10 cellular contexts compared by ENCODE assay signal in the genomic region with DNA sequence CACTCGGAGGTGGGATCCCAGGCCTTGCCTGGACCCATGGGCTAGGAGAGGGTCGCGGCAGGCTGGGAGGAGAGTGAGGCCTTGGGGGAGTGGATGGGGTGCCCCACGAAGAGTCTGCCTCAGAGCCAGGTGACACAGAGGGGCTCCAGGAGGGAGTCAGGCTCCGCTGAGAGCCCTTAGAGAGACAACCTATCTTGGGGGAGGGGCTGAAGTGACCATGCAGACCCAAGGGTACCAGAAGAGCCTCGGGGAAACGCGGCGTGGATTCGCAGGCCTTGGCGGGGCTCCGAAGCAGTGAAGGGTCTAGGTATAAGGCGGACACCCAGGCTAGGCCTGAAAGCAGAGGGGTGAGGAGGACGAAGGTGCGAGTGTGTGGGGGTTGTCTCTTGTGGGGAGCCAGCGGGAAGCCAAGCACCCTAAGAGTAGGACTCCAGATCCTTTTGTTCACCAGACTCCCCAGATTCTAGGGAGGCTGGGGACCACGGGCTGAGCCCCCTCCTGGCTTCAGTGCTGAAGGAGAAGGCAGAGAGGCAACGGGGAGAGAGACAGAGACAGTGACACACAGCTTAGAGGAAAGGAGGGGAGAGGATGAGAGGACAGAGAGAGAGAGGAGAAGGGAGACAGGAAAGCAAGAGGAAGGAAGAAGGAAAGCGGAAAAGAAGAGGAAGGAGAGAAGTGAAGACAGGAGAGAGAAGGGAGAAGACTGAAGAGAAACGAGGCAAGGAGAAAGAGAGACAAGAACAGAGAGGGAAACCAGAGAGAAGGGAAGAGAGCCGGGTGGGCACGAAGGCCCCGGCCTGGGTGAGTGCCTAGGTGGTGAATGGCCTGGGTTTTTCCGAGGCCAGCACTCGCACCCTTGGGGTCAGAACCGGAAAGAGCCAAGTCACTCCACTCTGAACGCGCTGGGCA. TPM values are rescaled to one million over a fixed set of nuclear protein-coding genes. Genes with fewer than 3 reads are reported as not detected.
DNase-seq lines count a peak whose midpoint lies in the region; ATAC-seq and TF ChIP-seq lines count a peak whose summit lies in the region.
"Had no signal": no experiment of that assay in that cellular context is flagged by ENCODE, and none has a peak within 500 bp of the region (broad histone marks: within the 10 kb centered on the region; RNA-seq: fewer than 3 reads in every experiment).

No MANE protein-coding gene starts in this region.

- intact Hi-C loops in MCF 10A (cut with micrococcal nuclease) (no loop called here), natural killer cell (cut with micrococcal nuclease) (no loop called here)

- POLR2A ChIA-PET in HEK293 (lab: Yijun Ruan, JAX) (interaction anchor here (0.6 to 4.2 kb wide), 8 partner anchors 11 to 478 kb away, joined by 3 to 75 read pairs (median 4); partner anchors contain the start of gene HOXD13), MCF 10A (lab: Yijun Ruan, JAX) (interaction anchor here (1.0 kb wide), 1 partner anchor 9 kb away, joined by 4 read pairs; no protein-coding TSS in a partner anchor)

- peak; percentile 22 for DNase-seq in AG20443 (ENCODE audit: low spot score)
- DNase-seq in MCF 10A (ENCODE audit: unreplicated experiment): no peak
- peak; percentile 12 for DNase-seq in natural killer cell
- DNase-seq in SHP77 (lab: John Stamatoyannopoulos, UW): no peak
- no peak for DNase-seq in caudate nucleus (lab: John Stamatoyannopoulos, UW)
- DNase-seq in WERI-Rb-1: no peak
- DNase-seq: OCI-M1 had no signal

- H3K27me3 Mint-ChIP-seq in MCF 10A (ENCODE audit: insufficient read depth, unreplicated experiment): peaks cover 22% of the 10 kb centered on the region
- H3K27me3 Mint-ChIP-seq in natural killer cell (ENCODE audit: low read depth in 2 of 2): peaks cover 80% of the 10 kb centered on the region in 2 donors

- peak; percentile 39; the same call in 1 of the 2 replicates for TF ChIP-seq CTCF in HEK293 (tag by site-specific recombination; IDR thresholded peaks at IDR 0.05)
- no peak for TF ChIP-seq CTCF in MCF 10A (IDR thresholded peaks at IDR 0.05; ENCODE audit: unreplicated experiment)
- TF ChIP-seq CTCF in natural killer cell (IDR thresholded peaks at IDR 0.05): no peak
- TF ChIP-seq CTCF in WERI-Rb-1 (IDR thresholded peaks at IDR 0.05; ENCODE audit: low read depth, low read length): no peak

- H3K27ac Mint-ChIP-seq in MCF 10A (ENCODE audit: low read depth, unreplicated experiment) (peak overlapping the region; percentile 41), natural killer cell (no peak overlapping the region)

- H3K4me3 Mint-ChIP-seq in MCF 10A (ENCODE audit: unreplicated experiment) (peak overlapping the region; percentile 24), natural killer cell (peak overlapping the region; percentile 51)

- peaks cover 89% of the 10 kb centered on the region for H3K27me3 ChIP-seq in WERI-Rb-1 (ENCODE audit: insufficient read depth, low read depth, severe bottlenecking)

- H3K36me3 ChIP-seq in HEK293 (ENCODE audit: control insufficient read depth in 2 of 2, insufficient read depth in 1 of 2, low read length in 2 of 2) (peaks cover 7 to 23% of the 10 kb centered on the region in 2 experiments), WERI-Rb-1 (no peaks in the 10 kb centered on the region)

- H3K9me3 Mint-ChIP-seq in MCF 10A (ENCODE audit: unreplicated experiment) (no peaks in the 10 kb centered on the region), natural killer cell (no peaks in the 10 kb centered on the region)

- H3K36me3 Mint-ChIP-seq in MCF 10A (ENCODE audit: insufficient read depth, unreplicated experiment) (no peaks in the 10 kb centered on the region), natural killer cell (peaks cover 8% of the 10 kb centered on the region)

- peaks cover 6% of the 10 kb centered on the region for H3K4me1 ChIP-seq in HEK293 (ENCODE audit: control insufficient read depth, insufficient read depth, low read length)

- H3K4me1 Mint-ChIP-seq in MCF 10A (ENCODE audit: insufficient read depth, unreplicated experiment) (peaks cover 7% of the 10 kb centered on the region), natural killer cell (peaks cover 0 to 27% of the 10 kb centered on the region in 2 donors)

- no TSS peak for BruUV-seq in MCF 10A (replicated peaks; lab: Mats Ljungman, UMichigan)

- peak overlapping the region; percentile 74 for H3K4me3 ChIP-seq in HEK293 (ENCODE audit: low read depth, low read length)
- H3K4me3 ChIP-seq in WERI-Rb-1 (ENCODE audit: low read depth, low read length): no peak overlapping the region

- H3K9me3 ChIP-seq in HEK293 (ENCODE audit: control insufficient read depth, insufficient read depth, low read depth, low read length): no peaks in the 10 kb centered on the region
- H3K9me3 ChIP-seq in WERI-Rb-1 (ENCODE audit: severe bottlenecking): peaks cover 7% of the 10 kb centered on the region

- CTCF ChIA-PET in HEK293 (lab: Yijun Ruan, JAX): interaction anchor here (0.7 to 1.3 kb wide), 5 partner anchors 8 to 38 kb away, joined by 3 to 7 read pairs (median 5); no protein-coding TSS in a partner anchor
- CTCF ChIA-PET in MCF 10A (lab: Yijun Ruan, JAX): interaction anchor here (0.7 to 1.6 kb wide), 4 partner anchors 8 to 855 kb away, joined by 3 to 8 read pairs (median 4); no protein-coding TSS in a partner anchor

- ATAC-seq in natural killer cell: no peak
- no peak for ATAC-seq in HG03139 (IDR thresholded peaks at IDR 0.05; ENCODE audit: unreplicated experiment)

- H3K27ac ChIP-seq in HEK293 (ENCODE audit: extremely low read depth, low read depth, low read length): peak overlapping the region; percentile 100
- H3K27ac ChIP-seq in caudate nucleus (ENCODE audit: low read depth, low read length): no peak overlapping the region
- no peak overlapping the region for H3K27ac ChIP-seq in WERI-Rb-1

TF ChIP-seq in HEK293, 187 proteins besides CTCF, POLR2A, EP300 and RAD21 (continues in another document):
- peak; percentile 100 for TF ChIP-seq PRDM1 (tag by site-specific recombination; IDR thresholded peaks at IDR 0.05)
- 0 out of 2 replicates have a peak, but pooled peaks have one; percentile 26 for TF ChIP-seq ZXDB (tag by site-specific recombination; IDR thresholded peaks at IDR 0.05)
- 0 out of 2 replicates have a peak, but pooled peaks have one; percentile 34 for TF ChIP-seq SP7 (tag by site-specific recombination; IDR thresholded peaks at IDR 0.05)
- peak; percentile 29; the same call in 1 of the 2 replicates for TF ChIP-seq ZBTB6 (tag by site-specific recombination; IDR thresholded peaks at IDR 0.05)
- TF ChIP-seq ZBTB20 (tag by site-specific recombination; IDR thresholded peaks at IDR 0.05): peak; percentile 60
- peak; percentile 48 for TF ChIP-seq ZBTB48 (tag by site-specific recombination; IDR thresholded peaks at IDR 0.05)
- TF ChIP-seq ZNF768 (tag by site-specific recombination; IDR thresholded peaks at IDR 0.05): peak; percentile 90; the same call in 1 of the 2 replicates
- peak; percentile 99 for TF ChIP-seq ZNF366 (tag by site-specific recombination; conservative IDR thresholded peaks at IDR 0.05)
- TF ChIP-seq ZNF600 (tag by site-specific recombination; IDR thresholded peaks at IDR 0.05): peak; percentile 44
- no peak for TF ChIP-seq ZNF184 (tag by site-specific recombination; IDR thresholded peaks at IDR 0.05)
- TF ChIP-seq ZNF585B (tag by site-specific recombination; IDR thresholded peaks at IDR 0.05): no peak
- TF ChIP-seq ZFP37 (tag by site-specific recombination; IDR thresholded peaks at IDR 0.05): 0 out of 2 replicates have a peak, but pooled peaks have one; percentile 29
- no peak for TF ChIP-seq ZNF626 (tag by site-specific recombination; IDR thresholded peaks at IDR 0.05)
- TF ChIP-seq INSM2 (tag by site-specific recombination; IDR thresholded peaks at IDR 0.05): 0 out of 2 replicates have a peak, but pooled peaks have one; percentile 10
- no peak for TF ChIP-seq ZNF112 (tag by site-specific recombination; IDR thresholded peaks at IDR 0.05)
- TF ChIP-seq GLIS1 (tag by site-specific recombination; IDR thresholded peaks at IDR 0.05): peak; percentile 5; the same call in 1 of the 2 replicates

RNA-seq across cellular contexts. Expression of gene HOXD11, which starts 1.1 kb away (rescaled TPM):
- total RNA-seq in MCF 10A (2022) (not detected in 2 replicates), natural killer cell (not detected)
- total RNA-seq: pulmonary artery endothelial cell had no signal

RNA-seq across cellular contexts. Expression of gene HOXD12, which starts 6.4 kb away (rescaled TPM):
- total RNA-seq in MCF 10A (2022): not detected in 2 replicates
- total RNA-seq in natural killer cell: not detected
- total RNA-seq: pulmonary artery endothelial cell had no signal

RNA-seq across cellular contexts. Expression of gene HOXD10, which starts 10.6 kb away (rescaled TPM):
- total RNA-seq in MCF 10A (2022) (not detected in 2 replicates), natural killer cell (not detected)
- total RNA-seq: pulmonary artery endothelial cell had no signal

RNA-seq across cellular contexts. Expression of gene HOXD13, which starts 13.5 kb away (rescaled TPM):
- not detected in 2 replicates for total RNA-seq in MCF 10A (2022)
- total RNA-seq in natural killer cell: not detected
- total RNA-seq: pulmonary artery endothelial cell had no signal

RNA-seq across cellular contexts. Expression of gene HOXD9, which starts 16.5 kb away (rescaled TPM):
- not detected in 2 replicates for total RNA-seq in MCF 10A (2022)
- total RNA-seq in natural killer cell: not detected
- total RNA-seq: pulmonary artery endothelial cell had no signal

Comparison
In these comparisons a context has a peak if more than half of its experiments do, and no peak if none do; other contexts are left out.
1. DNase-seq: peak in AG20443 (single experiment) and natural killer cell (single experiment); none in MCF 10A (single experiment), SHP77 (0 of 2), caudate nucleus (0 of 61) and WERI-Rb-1 (single experiment).